10 cellular contexts compared by ENCODE assay signal in genomic region chr6:8059129-8059528, GRCh38. TPM values are rescaled to one million over a fixed set of nuclear protein-coding genes. Genes with fewer than 3 reads are reported as not detected.
A peak's percentile ranks its signal among the peaks of the same experiment; 100 is the strongest.
DNase-seq lines count a peak whose midpoint lies in the region; ATAC-seq and TF ChIP-seq lines count a peak whose summit lies in the region.
"Had no signal": no experiment of that assay in that cellular context is flagged by ENCODE, and none has a peak within 500 bp of the region (broad histone marks: within the 10 kb centered on the region; RNA-seq: fewer than 3 reads in every experiment).

No MANE protein-coding gene starts in this region.

- peaks cover 7% of the 10 kb centered on the region; the same call in 1 of the 2 replicates for H3K79me2 ChIP-seq in GM23338 (replicated peaks; ENCODE audit: insufficient read depth)

- DNase-seq in BE2C (no peak), GM23338 (ENCODE audit: low spot score) (peak; percentile 38), adipocyte (ENCODE audit: low read depth) (peak; percentile 80), kidney epithelial cell (ENCODE audit: low read depth) (no peak), AG08396 (ENCODE audit: low spot score) (no peak), T-helper 17 cell (no peak)
- DNase-seq: stomach had no signal

- no peaks in the 10 kb centered on the region for H3K27me3 ChIP-seq in BE2C
- no peaks in the 10 kb centered on the region for H3K27me3 ChIP-seq in GM23338 (ENCODE audit: insufficient read depth)
- no peaks in the 10 kb centered on the region for H3K27me3 ChIP-seq in adipocyte (replicated peaks; ENCODE audit: control insufficient read depth, insufficient read depth, low read length)
- H3K27me3 ChIP-seq in kidney epithelial cell (ENCODE audit: control insufficient read depth, insufficient read depth, low read length): no peaks in the 10 kb centered on the region
- H3K27me3 ChIP-seq: neutrophil, stomach had no signal

- H3K27me3 Mint-ChIP-seq in GM23338 (ENCODE audit: insufficient read depth, low read depth, poor library complexity): peaks cover 3% of the 10 kb centered on the region
- no peaks in the 10 kb centered on the region for H3K27me3 Mint-ChIP-seq in T-helper 17 cell

- ATAC-seq in GM23338 (no peak), GM21367 (IDR thresholded peaks at IDR 0.05; ENCODE audit: unreplicated experiment) (no peak), T-helper 17 cell (no peak), HG02840 (IDR thresholded peaks at IDR 0.05; ENCODE audit: low FRiP score, unreplicated experiment) (no peak)

- no peak overlapping the region for H3K27ac ChIP-seq in GM23338 (ENCODE audit: low read depth)
- H3K27ac ChIP-seq: neutrophil, stomach had no signal

- H3K4me3 ChIP-seq in BE2C (ENCODE audit: low read depth, low read length): no peak overlapping the region
- no peak overlapping the region for H3K4me3 ChIP-seq in GM23338
- H3K4me3 ChIP-seq in adipocyte (ENCODE audit: low read length): no peak overlapping the region
- H3K4me3 ChIP-seq in kidney epithelial cell (ENCODE audit: low read depth, low read length): no peak overlapping the region
- H3K4me3 ChIP-seq: stomach had no signal

- H2AFZ ChIP-seq in GM23338: no peak overlapping the region

- H3K9me3 ChIP-seq in BE2C: no peaks in the 10 kb centered on the region
- no peaks in the 10 kb centered on the region for H3K9me3 ChIP-seq in adipocyte (ENCODE audit: control insufficient read depth, low read length)
- H3K9me3 ChIP-seq in T-helper 17 cell (ENCODE audit: control insufficient read depth, low read length, poor library complexity, severe bottlenecking): no peaks in the 10 kb centered on the region
- H3K9me3 ChIP-seq: neutrophil, stomach had no signal

- H3K9ac ChIP-seq in adipocyte (ENCODE audit: low read length): peak overlapping the region; percentile 24

- no peak overlapping the region for H3K4me3 Mint-ChIP-seq in GM23338
- no peak overlapping the region for H3K4me3 Mint-ChIP-seq in T-helper 17 cell

- TF ChIP-seq CTCF in BE2C (IDR thresholded peaks at IDR 0.05; ENCODE audit: low read depth, low read length) (peak; percentile 8; the same call in 1 of the 2 replicates), GM23338 (conservative IDR thresholded peaks at IDR 0.05; ENCODE audit: low read depth in 2 of 2) (peak in 1 of 2 experiments; percentile 48; a peak in 3 of 4 replicates), kidney epithelial cell (IDR thresholded peaks at IDR 0.05; ENCODE audit: insufficient read depth, low read length, poor library complexity, severe bottlenecking) (peak; percentile 13)

- no peaks in the 10 kb centered on the region for H3K9me2 ChIP-seq in GM23338 (ENCODE audit: insufficient read depth)

- H3K4me2 ChIP-seq in GM23338: no peak overlapping the region

- H3K27ac Mint-ChIP-seq in GM23338 (no peak overlapping the region), T-helper 17 cell (no peak overlapping the region)

- H3K36me3 ChIP-seq in BE2C (peaks cover 3% of the 10 kb centered on the region; the same call in 1 of the 2 replicates), GM23338 (ENCODE audit: insufficient read depth) (no peaks in the 10 kb centered on the region), adipocyte (ENCODE audit: control insufficient read depth, insufficient read depth, low read length, severe bottlenecking) (peaks cover 11% of the 10 kb centered on the region), kidney epithelial cell (ENCODE audit: control insufficient read depth, insufficient read depth, low read length) (no peaks in the 10 kb centered on the region)

- no peaks in the 10 kb centered on the region for H4K20me1 ChIP-seq in GM23338 (replicated peaks; ENCODE audit: insufficient read depth)

- no peaks in the 10 kb centered on the region for H3K9me3 Mint-ChIP-seq in GM23338

- H3K4me1 Mint-ChIP-seq in GM23338 (0 out of 3 replicates have a peak, but pooled peaks cover 3% of the 10 kb centered on the region), T-helper 17 cell (peaks cover 11% of the 10 kb centered on the region)

- H3K4me1 ChIP-seq in BE2C: no peaks in the 10 kb centered on the region
- 0 out of 2 replicates have a peak, but pooled peaks cover 4% of the 10 kb centered on the region for H3K4me1 ChIP-seq in GM23338 (ENCODE audit: insufficient read depth)
- H3K4me1 ChIP-seq in adipocyte (ENCODE audit: control insufficient read depth, insufficient read depth, low read length): peaks cover 9% of the 10 kb centered on the region

- H3K36me3 Mint-ChIP-seq in GM23338 (ENCODE audit: low read depth) (peaks cover 22% of the 10 kb centered on the region), T-helper 17 cell (ENCODE audit: low read depth) (peaks cover 11% of the 10 kb centered on the region)

- no peaks in the 10 kb centered on the region for H3F3A ChIP-seq in GM23338 (replicated peaks; ENCODE audit: low read depth)

TF ChIP-seq in GM23338, 12 proteins besides CTCF, POLR2A, EP300 and RAD21 (continues in another document):
- no peak for TF ChIP-seq ETS1 (IDR thresholded peaks at IDR 0.05)
- TF ChIP-seq REST (IDR thresholded peaks at IDR 0.05; ENCODE audit: unreplicated experiment): no peak
- no peak for TF ChIP-seq NANOG (IDR thresholded peaks at IDR 0.05; ENCODE audit: borderline replicate concordance)

RNA-seq across cellular contexts. Expression of gene BLOC1S5, which starts 5.1 kb away (rescaled TPM):
- polyA plus RNA-seq in BE2C (2012; ENCODE audit: insufficient read depth, insufficient read length, low read depth): 7.7 TPM
- 14.9 and 17.3 TPM in 2 replicates for total RNA-seq in GM23338 (2014; rRNA removed; shearing (Covaris generic))
- polyA plus RNA-seq in GM23338 (2016; fragmentation: Nextera tagmentation; extraction: Ambion mirVana): 16.6 and 19.3 TPM in 2 replicates
- total RNA-seq in kidney epithelial cell: 14.8 and 22.0 TPM in 2 replicates
- total RNA-seq in T-helper 17 cell: 10 to 100 TPM; 10.8 to 11.7 TPM

RNA-seq across cellular contexts. Expression of gene EEF1E1, which starts 43.2 kb away (rescaled TPM):
- polyA plus RNA-seq in BE2C (2012; ENCODE audit: insufficient read depth, insufficient read length, low read depth): 54.0 TPM
- total RNA-seq in GM23338 (2014; rRNA removed; shearing (Covaris generic)): 196 and 317 TPM in 2 replicates
- polyA plus RNA-seq in GM23338 (2016; fragmentation: Nextera tagmentation; extraction: Ambion mirVana): 273 and 298 TPM in 2 replicates
- 52.6 and 54.5 TPM in 2 replicates for total RNA-seq in kidney epithelial cell
- total RNA-seq in T-helper 17 cell: 10 to 100 TPM; 11.7 to 15.5 TPM

Comparison
In these comparisons a context has a peak if more than half of its experiments do, and no peak if none do; other contexts are left out.
1. DNase-seq: peak in GM23338 (single experiment) and adipocyte (single experiment); none in BE2C (single experiment), kidney epithelial cell (single experiment), AG08396 (single experiment) and T-helper 17 cell (0 of 3).